29 cellular contexts compared by ENCODE assay signal in the genomic region with DNA sequence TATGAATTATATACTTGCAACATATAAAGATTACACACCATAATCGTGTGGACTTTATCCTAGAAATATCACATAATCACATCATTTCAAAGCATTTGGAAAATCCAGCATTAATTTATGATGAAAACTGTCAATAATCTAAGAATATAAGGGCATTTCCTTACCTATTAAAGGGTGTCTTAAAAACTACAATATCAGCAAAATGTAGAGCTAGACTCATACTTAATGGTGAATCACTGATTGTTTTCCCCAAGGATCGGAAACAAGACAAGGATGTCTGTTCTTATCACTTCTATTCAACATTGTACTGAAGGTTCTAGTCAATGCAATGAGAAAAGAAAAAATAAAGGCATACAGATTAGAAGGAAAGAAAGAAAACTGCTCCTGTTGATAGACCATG.
"Had no signal": no experiment of that assay in that cellular context is flagged by ENCODE, and none has a peak within 500 bp of the region (broad histone marks: within the 10 kb centered on the region; RNA-seq: fewer than 3 reads in every experiment).

No MANE protein-coding gene starts in this region.

- H3K27me3 ChIP-seq: adrenal gland, body of pancreas, esophagus squamous epithelium, gastroesophageal sphincter, heart right ventricle had no signal

- H3K4me1 ChIP-seq: adrenal gland, body of pancreas had no signal

- H3K36me3 ChIP-seq: adrenal gland, esophagus squamous epithelium, gastroesophageal sphincter, heart right ventricle had no signal

- H3K27ac ChIP-seq: adrenal gland, body of pancreas, epithelial cell of prostate, esophagus squamous epithelium, gastroesophageal sphincter, heart right ventricle had no signal

- DNase-seq: activated CD4-positive, alpha-beta memory T cell treated with anti-CD3 and anti-CD28 coated beads for 36 hours; activated CD4-positive, alpha-beta T cell treated with anti-CD3 and anti-CD28 coated beads for 36 hours; activated CD4-positive, alpha-beta T cell treated with anti-CD3 and anti-CD28 coated beads, Interleukin-2, amount 10 ng/mL, durations not matched to agents 24 days and 14 days; activated CD4-positive, CD25-positive, alpha-beta regulatory T cell; activated CD4-positive, CD25-positive, alpha-beta regulatory T cell treated with anti-CD3 and anti-CD28 coated beads, Interleukin-2, amount 50 U/mL, for 72 hours; activated CD8-positive, alpha-beta memory T cell treated with anti-CD3 and anti-CD28 coated beads, Interleukin-2, amount 10 ng/mL, durations not matched to agents 7 days and 5 days; activated CD8-positive, alpha-beta memory T cell treated with anti-CD3 and anti-CD28 coated beads, Interleukin-2, amount 50 U/mL, for 4 hours; activated CD8-positive, alpha-beta T cell treated with anti-CD3 and anti-CD28 coated beads, Interleukin-2, amount 10 ng/mL, durations not matched to agents 7 days and 5 days; activated effector memory CD4-positive, alpha-beta T cell treated with anti-CD3 and anti-CD28 coated beads, Interleukin-2, amount 50 U/mL, for 16 hours; activated naive CD4-positive, alpha-beta T cell treated with anti-CD3 and anti-CD28 coated beads for 36 hours; activated naive CD8-positive, alpha-beta T cell treated with anti-CD3 and anti-CD28 coated beads for 36 hours; activated naive CD8-positive, alpha-beta T cell treated with anti-CD3 and anti-CD28 coated beads, Interleukin-2, amount 50 U/mL, for 24 hours; activated T-cell treated with anti-CD3 and anti-CD28 coated beads, Interleukin-2, amount 50 U/mL, for 1 hour; activated T-cell treated with anti-CD3 and anti-CD28 coated beads, Interleukin-2, amount 50 U/mL, for 48 hours; adrenal gland; amygdala; aorta; body of pancreas; caudate nucleus; effector CD8-positive, alpha-beta T cell; esophagus squamous epithelium; foreskin melanocyte; heart right ventricle; T-helper 17 cell had no signal

- FAIRE-seq: colon, endometrium, endothelial cell of umbilical vein had no signal

- ATAC-seq: activated CD4-positive, alpha-beta T cell treated with anti-CD3 and anti-CD28 coated beads for 36 hours; activated CD8-positive, alpha-beta memory T cell treated with anti-CD3 and anti-CD28 coated beads, Interleukin-2, amount 10 ng/mL, durations not matched to agents 7 days and 5 days; activated CD8-positive, alpha-beta T cell treated with anti-CD3 and anti-CD28 coated beads, Interleukin-2, amount 10 ng/mL, durations not matched to agents 7 days and 5 days; activated naive CD8-positive, alpha-beta T cell treated with anti-CD3 and anti-CD28 coated beads, Interleukin-2, amount 50 U/mL, for 24 hours; body of pancreas; gastroesophageal sphincter; heart right ventricle; T-helper 17 cell had no signal

- H3K9me3 ChIP-seq: adrenal gland, body of pancreas, esophagus squamous epithelium, gastroesophageal sphincter had no signal

- H3K4me3 ChIP-seq: adrenal gland, body of pancreas, esophagus squamous epithelium, gastroesophageal sphincter, heart right ventricle had no signal
